28 cellular contexts compared by ENCODE assay signal in the genomic region with DNA sequence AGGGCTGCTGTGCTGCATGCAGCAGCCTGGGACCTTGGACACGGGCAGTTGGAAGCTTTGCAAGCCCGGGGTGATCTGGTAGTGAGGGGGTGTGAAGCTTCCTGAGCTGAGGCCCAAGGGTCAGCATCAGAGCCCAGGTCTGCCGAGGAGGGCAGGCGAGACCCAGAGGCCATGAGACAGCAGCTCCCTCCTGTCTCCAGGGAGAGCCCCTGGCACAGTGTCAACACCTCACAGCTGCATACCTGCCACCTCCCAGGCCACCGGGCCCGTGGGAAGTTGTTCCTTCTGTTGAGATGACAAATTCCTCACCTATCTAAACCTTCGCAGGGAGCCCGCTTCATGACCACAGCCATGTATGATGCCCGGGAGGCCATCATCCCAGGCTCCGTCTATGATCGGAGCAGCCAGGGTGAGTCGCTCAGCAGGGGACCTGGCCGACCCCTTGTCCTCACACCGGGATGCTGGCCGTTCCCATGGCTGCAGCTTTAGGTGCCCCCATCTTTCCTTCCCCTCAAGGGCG. TPM values are rescaled to one million over a fixed set of nuclear protein-coding genes. Genes with fewer than 3 reads are reported as not detected.
"Had no signal": no experiment of that assay in that cellular context is flagged by ENCODE, and none has a peak within 500 bp of the region (broad histone marks: within the 10 kb centered on the region; RNA-seq: fewer than 3 reads in every experiment).

No MANE protein-coding gene starts in this region.

- ATAC-seq: activated T-cell treated with anti-CD3 and anti-CD28 coated beads, Interleukin-2, amount 50 U/mL, for 4 hours; gastroesophageal sphincter; left ventricle myocardium superior; sciatic nerve; stimulated activated naive B cell treated with anti-CD40 and anti-IgM and Interleukin-4, amounts not matched to agents 10 μg/mL and 1 μg/mL and 100 μg/mL, for 72 hours had no signal

- H3K9me3 Mint-ChIP-seq: activated T-cell treated with anti-CD3 and anti-CD28 coated beads, Interleukin-2, amount 50 U/mL, for 4 hours; activated T-helper 2 cell treated with anti-CD3 and anti-CD28 coated beads, Interferon-gamma antibody, Interleukin-2, Interleukin-4, amounts not matched to agents 10 μg/mL and 5 μg/mL and 100 μg/mL, durations not matched to agents 14 hours and 24 hours and 36 hours; endodermal cell; nephron; stimulated activated naive B cell treated with anti-CD40 and anti-IgM and Interleukin-4, amounts not matched to agents 10 μg/mL and 1 μg/mL and 100 μg/mL, for 72 hours; T-helper 2 cell treated with Interferon-gamma antibody and Interleukin-4, amounts not matched to agents 5 μg/mL and 100 μg/mL, for 36 hours; type B pancreatic cell had no signal

- H3K4me1 Mint-ChIP-seq: endodermal cell had no signal

- H3K4me1 ChIP-seq: ascending aorta, vagina had no signal

- DNase-seq: activated CD4-positive, CD25-positive, alpha-beta regulatory T cell treated with anti-CD3 and anti-CD28 coated beads, Interleukin-2, amount 50 U/mL, for 72 hours; activated CD8-positive, alpha-beta memory T cell treated with anti-CD3 and anti-CD28 coated beads for 24 hours; activated CD8-positive, alpha-beta memory T cell treated with anti-CD3 and anti-CD28 coated beads, Interleukin-2, amount 50 U/mL, for 4 hours; activated naive CD4-positive, alpha-beta T cell; activated T-cell treated with anti-CD3 and anti-CD28 coated beads, Interleukin-2, amount 50 U/mL, for 4 hours; adrenal gland; central memory CD4-positive, alpha-beta T cell; cortex of kidney; endodermal cell; head of caudate nucleus; left ventricle myocardium superior; occipital lobe; small intestine; stimulated activated CD4-positive, alpha-beta T cell treated with anti-CD3 and anti-CD28 coated beads, Interleukin-15, amount 100 ng/mL, for 24 hours; stimulated activated naive B cell treated with anti-CD40 and anti-IgM and Interleukin-4, amounts not matched to agents 10 μg/mL and 1 μg/mL and 100 μg/mL, for 72 hours; WERI-Rb-1 had no signal

- H3K27me3 ChIP-seq: adrenal gland, ascending aorta, vagina had no signal

- H3K36me3 Mint-ChIP-seq: type B pancreatic cell had no signal

- H3K27ac Mint-ChIP-seq: activated naive CD8-positive, alpha-beta T cell; activated T-helper 2 cell treated with anti-CD3 and anti-CD28 coated beads, Interferon-gamma antibody, Interleukin-2, Interleukin-4, amounts not matched to agents 10 μg/mL and 5 μg/mL and 100 μg/mL, durations not matched to agents 14 hours and 24 hours and 36 hours; endodermal cell; nephron; T-helper 2 cell treated with Interferon-gamma antibody and Interleukin-4, amounts not matched to agents 5 μg/mL and 100 μg/mL, for 36 hours; type B pancreatic cell had no signal

- H3K4me3 Mint-ChIP-seq: activated naive CD8-positive, alpha-beta T cell; activated T-cell treated with anti-CD3 and anti-CD28 coated beads, Interleukin-2, amount 50 U/mL, for 4 hours; endodermal cell; nephron; stimulated activated naive B cell treated with anti-CD40 and anti-IgM and Interleukin-4, amounts not matched to agents 10 μg/mL and 1 μg/mL and 100 μg/mL, for 72 hours; T-helper 2 cell treated with Interferon-gamma antibody and Interleukin-4, amounts not matched to agents 5 μg/mL and 100 μg/mL, for 36 hours; type B pancreatic cell had no signal

- H3K27me3 Mint-ChIP-seq: activated naive CD8-positive, alpha-beta T cell; stimulated activated naive B cell treated with anti-CD40 and anti-IgM and Interleukin-4, amounts not matched to agents 10 μg/mL and 1 μg/mL and 100 μg/mL, for 72 hours; type B pancreatic cell had no signal

- H3K9me3 ChIP-seq: adrenal gland, ascending aorta, gastroesophageal sphincter, thoracic aorta, vagina had no signal

- H3K27ac ChIP-seq: adrenal gland, ascending aorta, epithelial cell of prostate, gastroesophageal sphincter, thoracic aorta, vagina, WERI-Rb-1 had no signal

- H3K4me3 ChIP-seq: adrenal gland, ascending aorta, gastroesophageal sphincter, thoracic aorta, vagina had no signal

RNA-seq across cellular contexts. Expression of gene CERS1, which starts 32.1 kb away (rescaled TPM):
- total RNA-seq: ascending aorta, mononuclear cell had no signal
